Comparison of ENCODE assay signal across 18 cellular contexts in the genomic region with DNA sequence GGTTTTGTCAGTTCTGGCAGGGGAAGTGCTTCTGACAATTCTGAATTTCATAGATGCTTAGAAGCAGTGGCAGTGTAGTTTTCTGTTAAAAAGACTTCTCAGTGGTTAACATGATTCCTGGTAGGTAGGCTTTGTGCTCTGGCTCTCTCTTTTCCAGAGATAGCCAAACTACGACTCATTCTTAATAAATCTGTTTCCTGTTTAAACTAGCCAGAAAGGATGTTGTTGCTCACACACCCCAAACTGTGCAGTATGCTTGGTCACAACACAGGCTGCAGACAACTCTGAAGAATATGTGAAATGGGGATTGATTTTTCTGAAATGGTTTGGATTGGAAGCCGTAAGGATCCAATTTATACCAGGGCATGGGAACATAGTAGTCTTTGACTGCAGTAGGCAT.
DNase-seq lines count a peak whose midpoint lies in the region; ATAC-seq, FAIRE-seq and TF ChIP-seq lines count a peak whose summit lies in the region.
"Had no signal": no experiment of that assay in that cellular context is flagged by ENCODE, and none has a peak within 500 bp of the region (broad histone marks: within the 10 kb centered on the region; RNA-seq: fewer than 3 reads in every experiment).

No MANE protein-coding gene starts in this region.

- peak overlapping the region; percentile 28 for H2AFZ ChIP-seq in hepatocyte
- H2AFZ ChIP-seq: PC-9 had no signal

- no peak overlapping the region for H3K4me2 ChIP-seq in hepatocyte
- H3K4me2 ChIP-seq: PC-9 had no signal

- DNase-seq in Kasumi-1 (lab: John Stamatoyannopoulos, UW): peak; percentile 9 to 24
- peak; percentile 0 for DNase-seq in choroid plexus epithelial cell (ENCODE audit: low read depth)
- no peak for DNase-seq in hepatocyte (ENCODE audit: low spot score)
- peak; percentile 2 for DNase-seq in urothelium cell line (ENCODE audit: low spot score)
- DNase-seq in D341Med (ENCODE audit: low spot score): no peak
- no peak for DNase-seq in activated T-cell treated with anti-CD3 and anti-CD28 coated beads, Interleukin-2, amount 50 U/mL, for 4 hours
- DNase-seq: BE2C; CD8-positive, alpha-beta memory T cell; DMS 273 treated with DMSO at 0.1 percent for 48 hours; EL; NCI-H1436 treated with DMSO at 0.1 percent for 48 hours; NCI-H2107; NCI-H446; NCI-H748 treated with DMSO at 0.1 percent for 48 hours; PC-9 had no signal

- H3K4me3 ChIP-seq in choroid plexus epithelial cell (ENCODE audit: low read depth, low read length) (no peak overlapping the region), hepatocyte (no peak overlapping the region)
- H3K4me3 ChIP-seq: HAP-1, PC-9 had no signal

- WGBS in hepatocyte (ENCODE audit: low lambda C conversion rate, missing lambda C conversion rate): 55% methylated on average over 2 of the region's 2 CpGs

- H3K9me3 ChIP-seq in hepatocyte (ENCODE audit: low read depth): no peaks in the 10 kb centered on the region
- H3K9me3 ChIP-seq: BE2C, HAP-1 had no signal

- H3K27me3 ChIP-seq in hepatocyte: no peaks in the 10 kb centered on the region
- H3K27me3 ChIP-seq: BE2C had no signal

- no peaks in the 10 kb centered on the region for H4K20me1 ChIP-seq in hepatocyte (ENCODE audit: insufficient read depth, poor library complexity, severe bottlenecking)

- no peak overlapping the region for H3K4me3 Mint-ChIP-seq in activated T-cell treated with anti-CD3 and anti-CD28 coated beads, Interleukin-2, amount 50 U/mL, for 4 hours
- H3K4me3 Mint-ChIP-seq: CD8-positive, alpha-beta memory T cell; IgD-negative memory B cell had no signal

- no peaks in the 10 kb centered on the region for H3K36me3 ChIP-seq in hepatocyte (replicated peaks; ENCODE audit: insufficient read depth, low read depth)
- H3K36me3 ChIP-seq: BE2C, HAP-1 had no signal

- ATAC-seq in SK-N-SH treated with all-trans-retinoic acid at 6 μM for 48 hours: no peak
- no peak for ATAC-seq in activated T-cell treated with anti-CD3 and anti-CD28 coated beads, Interleukin-2, amount 50 U/mL, for 4 hours

- no peaks in the 10 kb centered on the region for H3K4me1 Mint-ChIP-seq in activated T-cell treated with anti-CD3 and anti-CD28 coated beads, Interleukin-2, amount 50 U/mL, for 4 hours (ENCODE audit: low read depth)
- H3K4me1 Mint-ChIP-seq: CD8-positive, alpha-beta memory T cell; IgD-negative memory B cell had no signal

- H3K36me3 Mint-ChIP-seq in activated T-cell treated with anti-CD3 and anti-CD28 coated beads, Interleukin-2, amount 50 U/mL, for 4 hours (ENCODE audit: insufficient read depth): no peaks in the 10 kb centered on the region
- H3K36me3 Mint-ChIP-seq: CD8-positive, alpha-beta memory T cell; IgD-negative memory B cell had no signal

- peaks cover 20% of the 10 kb centered on the region for H3K9me3 Mint-ChIP-seq in activated T-cell treated with anti-CD3 and anti-CD28 coated beads, Interleukin-2, amount 50 U/mL, for 4 hours

- no peaks in the 10 kb centered on the region for H3K27me3 Mint-ChIP-seq in activated T-cell treated with anti-CD3 and anti-CD28 coated beads, Interleukin-2, amount 50 U/mL, for 4 hours (ENCODE audit: low read depth)
- H3K27me3 Mint-ChIP-seq: CD8-positive, alpha-beta memory T cell; IgD-negative memory B cell had no signal

- no peaks in the 10 kb centered on the region for H3K9me2 ChIP-seq in hepatocyte (replicated peaks; ENCODE audit: insufficient read depth)

- FAIRE-seq in urothelium cell line (lab: Jason Lieb, UNC): no peak

- TF ChIP-seq CTCF in choroid plexus epithelial cell (conservative IDR thresholded peaks at IDR 0.05; ENCODE audit: low read depth, low read length): no peak
- TF ChIP-seq CTCF in hepatocyte (IDR thresholded peaks at IDR 0.05; ENCODE audit: poor library complexity): no peak

- H3K27ac ChIP-seq in hepatocyte: no peak overlapping the region
- H3K27ac ChIP-seq: PC-9 had no signal

- H3K79me2 ChIP-seq in hepatocyte: no peaks in the 10 kb centered on the region

- no peaks in the 10 kb centered on the region for H3K4me1 ChIP-seq in hepatocyte (ENCODE audit: insufficient read depth)
- H3K4me1 ChIP-seq: BE2C, HAP-1 had no signal

TF ChIP-seq in SK-N-SH treated with all-trans-retinoic acid at 6 μM for 48 hours, 23 proteins besides CTCF, POLR2A, EP300 and RAD21:
- no peak for TF ChIP-seq GLIS3 (CRISPR knock-in tag; IDR thresholded peaks at IDR 0.05)
- TF ChIP-seq ARNTL (CRISPR knock-in tag; IDR thresholded peaks at IDR 0.05; ENCODE audit: borderline replicate concordance, low read depth): no peak
- no peak for TF ChIP-seq ZNF8 (CRISPR knock-in tag; IDR thresholded peaks at IDR 0.05)

Comparison
In these comparisons a context has a peak if more than half of its experiments do, and no peak if none do; other contexts are left out.
1. DNase-seq: peak in Kasumi-1 (2 of 2), choroid plexus epithelial cell (single experiment) and urothelium cell line (single experiment); none in hepatocyte (single experiment), D341Med (single experiment) and activated T-cell treated with anti-CD3 and anti-CD28 coated beads, Interleukin-2, amount 50 U/mL, for 4 hours (single experiment).